In the genomic region with DNA sequence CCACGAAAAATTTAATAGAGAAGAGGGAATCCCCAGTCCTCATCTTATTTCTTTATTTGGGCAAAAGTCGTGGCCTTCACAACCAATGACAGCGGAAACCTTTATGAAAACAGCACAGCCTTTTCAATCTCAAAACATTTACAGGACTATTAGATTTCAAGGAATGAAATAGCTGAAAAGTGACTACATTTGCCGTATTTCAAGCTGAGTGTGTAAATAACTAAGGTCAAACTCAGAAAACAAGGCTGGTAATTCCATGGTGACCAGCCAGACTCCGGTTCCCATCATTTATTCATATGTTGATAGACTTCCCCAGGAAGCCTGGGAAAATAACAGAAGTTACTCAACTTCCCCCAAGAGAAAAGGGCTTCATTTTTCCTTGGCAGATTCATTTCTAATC, we compare ENCODE assay signal across 1 cellular context.
TF ChIP-seq lines count a peak whose summit lies in the region.

No MANE protein-coding gene starts in this region.

TF ChIP-seq in WTC11, 78 proteins besides CTCF, POLR2A, EP300 and RAD21 (continued from another document):
- TF ChIP-seq PRDM15 (CRISPR knock-in tag; IDR thresholded peaks at IDR 0.05) = no peak
- TF ChIP-seq, protein P1, sequence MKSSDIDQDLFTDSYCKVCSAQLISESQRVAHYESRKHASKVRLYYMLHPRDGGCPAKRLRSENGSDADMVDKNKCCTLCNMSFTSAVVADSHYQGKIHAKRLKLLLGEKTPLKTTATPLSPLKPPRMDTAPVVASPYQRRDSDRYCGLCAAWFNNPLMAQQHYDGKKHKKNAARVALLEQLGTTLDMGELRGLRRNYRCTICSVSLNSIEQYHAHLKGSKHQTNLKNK (CRISPR knock-in tag; IDR thresholded peaks at IDR 0.05) = no peak
